ENCODE assay signal across 16 cellular contexts in genomic region chr1:203698144-203698543, GRCh38.
"Had no signal": no experiment of that assay in that cellular context is flagged by ENCODE, and none has a peak within 500 bp of the region (broad histone marks: within the 10 kb centered on the region; RNA-seq: fewer than 3 reads in every experiment).

No MANE protein-coding gene starts in this region.

- H3K27me3 Mint-ChIP-seq: activated naive CD8-positive, alpha-beta T cell treated with anti-CD3 and anti-CD28 coated beads, Interleukin-2, amount 10 ng/mL, durations not matched to agents 7 days and 5 days; brain had no signal

- DNase-seq: activated CD4-positive, alpha-beta T cell treated with anti-CD3 and anti-CD28 coated beads, Interleukin-2, amount 50 U/mL, for 48 hours; activated CD4-positive, CD25-positive, alpha-beta regulatory T cell treated with anti-CD3 and anti-CD28 coated beads, Interleukin-2, amount 50 U/mL, for 72 hours; activated naive CD4-positive, alpha-beta T cell; activated naive CD8-positive, alpha-beta T cell treated with anti-CD3 and anti-CD28 coated beads, Interleukin-2, amount 10 ng/mL, durations not matched to agents 7 days and 5 days; central memory CD4-positive, alpha-beta T cell; colonic mucosa; effector CD8-positive, alpha-beta T cell; foreskin melanocyte; heart left ventricle; left colon; mesendoderm; psoas muscle; stimulated activated CD4-positive, alpha-beta T cell treated with anti-CD3 and anti-CD28 coated beads, Interleukin-1b, Interleukin-23, amount 100 ng/mL, for 48 hours; stomach; T-helper 9 cell had no signal

- H3K36me3 ChIP-seq: colonic mucosa had no signal

- H3K27me3 ChIP-seq: colonic mucosa, heart left ventricle, stomach had no signal

- H3K4me3 ChIP-seq: colonic mucosa, heart left ventricle, psoas muscle, stomach had no signal

- H3K4me3 Mint-ChIP-seq: activated naive CD8-positive, alpha-beta T cell treated with anti-CD3 and anti-CD28 coated beads, Interleukin-2, amount 10 ng/mL, durations not matched to agents 7 days and 5 days; brain had no signal

- ATAC-seq: heart left ventricle, left colon, psoas muscle had no signal

- H3K9me3 ChIP-seq: colonic mucosa, heart left ventricle, psoas muscle, stomach had no signal

- H3K27ac ChIP-seq: colonic mucosa, psoas muscle had no signal

- H3K4me1 ChIP-seq: colonic mucosa had no signal

- H3K9me3 Mint-ChIP-seq: activated naive CD8-positive, alpha-beta T cell treated with anti-CD3 and anti-CD28 coated beads, Interleukin-2, amount 10 ng/mL, durations not matched to agents 7 days and 5 days; brain had no signal
